Comparison of ENCODE assay signal across 1 cellular context in the genomic region with DNA sequence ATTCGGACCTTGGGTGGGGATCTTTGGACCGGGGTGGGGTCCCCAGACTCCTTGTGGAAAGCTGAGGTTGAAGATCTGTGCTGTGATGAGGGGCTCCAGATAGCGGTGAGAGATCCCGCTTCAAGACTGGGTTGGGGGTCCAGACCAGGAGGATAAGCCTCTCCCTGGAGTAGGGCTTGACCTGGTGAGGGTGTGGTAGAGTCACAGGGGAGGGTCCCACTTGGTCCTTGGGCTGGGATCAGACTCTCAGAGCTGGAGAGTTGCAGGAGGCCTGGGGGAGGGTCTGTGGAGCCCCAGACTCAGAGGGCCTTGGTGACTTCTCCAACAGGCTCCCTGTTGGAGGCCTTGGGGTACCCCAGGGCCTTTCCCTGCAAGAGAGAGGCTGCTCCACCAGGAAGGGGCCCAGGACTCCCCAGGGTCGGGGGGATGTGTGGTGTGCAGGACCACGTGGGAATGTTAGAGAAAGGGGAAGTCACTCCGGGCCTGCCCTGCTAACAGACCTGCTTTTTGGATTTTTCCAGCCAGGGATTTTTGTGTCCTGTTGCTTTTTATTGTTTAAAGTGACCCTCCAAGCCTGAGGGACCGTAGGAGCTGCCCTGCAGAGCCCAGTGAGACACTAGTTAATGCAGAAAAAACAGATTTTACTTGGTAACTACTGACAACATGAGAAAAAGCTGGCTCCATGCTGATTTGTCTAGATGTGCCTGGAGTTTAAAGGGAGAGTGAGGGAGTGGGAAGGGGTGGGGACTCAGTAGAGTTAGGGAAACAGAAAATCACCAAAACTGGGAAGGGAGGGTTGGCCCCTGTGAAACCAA.
A peak's percentile ranks its signal among the peaks of the same experiment; 100 is the strongest.
TF ChIP-seq lines count a peak whose summit lies in the region.

No MANE protein-coding gene starts in this region.

TF ChIP-seq in GM12878, 131 proteins besides CTCF, POLR2A, EP300 and RAD21:
- TF ChIP-seq EED (IDR thresholded peaks at IDR 0.05; ENCODE audit: low read depth) (peak; percentile 32), RFX5 (IDR thresholded peaks at IDR 0.05; ENCODE audit: low read depth, low read length) (peak; percentile 92), SPI1 (IDR thresholded peaks at IDR 0.05; ENCODE audit: borderline replicate concordance, insufficient read depth, low read depth, low read length) (peak; percentile 85), SMAD5 (IDR thresholded peaks at IDR 0.05; ENCODE audit: low read depth) (0 out of 2 replicates have a peak, but pooled peaks have one; percentile 41), GABPA (IDR thresholded peaks at IDR 0.05; ENCODE audit: low read depth) (no peak), MXI1 (IDR thresholded peaks at IDR 0.05; ENCODE audit: low read depth, low read length) (peak; percentile 43; the same call in 1 of the 2 replicates), ATF7 (IDR thresholded peaks at IDR 0.05; ENCODE audit: low read depth) (no peak), TCF12 (IDR thresholded peaks at IDR 0.05; ENCODE audit: low read depth, low read length) (no peak), CBX5 (IDR thresholded peaks at IDR 0.05; ENCODE audit: low read depth) (no peak), MEF2A (IDR thresholded peaks at IDR 0.05; ENCODE audit: insufficient read depth, low read depth, low read length) (no peak), JUNB (IDR thresholded peaks at IDR 0.05) (no peak), MEF2B (IDR thresholded peaks at IDR 0.05; ENCODE audit: partially characterized antibody, poor library complexity, severe bottlenecking) (peak; percentile 10), NRF1 (conservative IDR thresholded peaks at IDR 0.05; ENCODE audit: low read depth, low read length) (no peak), IKZF2 (IDR thresholded peaks at IDR 0.05) (peak in 1 of 2 experiments; percentile 43; a peak in 1 of 4 replicates), TCF7 (IDR thresholded peaks at IDR 0.05; ENCODE audit: borderline replicate concordance) (no peak), POU2F2 (IDR thresholded peaks at IDR 0.05; ENCODE audit: borderline replicate concordance, low read depth, low read length) (no peak), NBN (IDR thresholded peaks at IDR 0.05) (no peak), TAF1 (IDR thresholded peaks at IDR 0.05; ENCODE audit: borderline replicate concordance, low read depth, low read length) (peak; percentile 39; the same call in 1 of the 2 replicates), CREB1 (IDR thresholded peaks at IDR 0.05; ENCODE audit: low read depth) (peak; percentile 49; the same call in 1 of the 2 replicates), CREM (IDR thresholded peaks at IDR 0.05; ENCODE audit: low read depth) (0 out of 2 replicates have a peak, but pooled peaks have one; percentile 28), PAX8 (IDR thresholded peaks at IDR 0.05) (no peak), IKZF1 (conservative IDR thresholded peaks at IDR 0.05) (peak; percentile 48; the same call in 1 of the 2 replicates), RAD51 (IDR thresholded peaks at IDR 0.05) (peak; percentile 25; the same call in 1 of the 2 replicates), PML (IDR thresholded peaks at IDR 0.05; ENCODE audit: low read length) (0 out of 2 replicates have a peak, but pooled peaks have one; percentile 16)
- TF ChIP-seq, protein P1, sequence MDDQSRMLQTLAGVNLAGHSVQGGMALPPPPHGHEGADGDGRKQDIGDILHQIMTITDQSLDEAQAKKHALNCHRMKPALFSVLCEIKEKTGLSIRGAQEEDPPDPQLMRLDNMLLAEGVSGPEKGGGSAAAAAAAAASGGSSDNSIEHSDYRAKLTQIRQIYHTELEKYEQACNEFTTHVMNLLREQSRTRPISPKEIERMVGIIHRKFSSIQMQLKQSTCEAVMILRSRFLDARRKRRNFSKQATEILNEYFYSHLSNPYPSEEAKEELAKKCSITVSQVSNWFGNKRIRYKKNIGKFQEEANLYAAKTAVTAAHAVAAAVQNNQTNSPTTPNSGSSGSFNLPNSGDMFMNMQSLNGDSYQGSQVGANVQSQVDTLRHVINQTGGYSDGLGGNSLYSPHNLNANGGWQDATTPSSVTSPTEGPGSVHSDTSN (IDR thresholded peaks at IDR 0.05; ENCODE audit: insufficient replicate concordance, low read depth, low read length): no peak
- TF ChIP-seq, protein P2, sequence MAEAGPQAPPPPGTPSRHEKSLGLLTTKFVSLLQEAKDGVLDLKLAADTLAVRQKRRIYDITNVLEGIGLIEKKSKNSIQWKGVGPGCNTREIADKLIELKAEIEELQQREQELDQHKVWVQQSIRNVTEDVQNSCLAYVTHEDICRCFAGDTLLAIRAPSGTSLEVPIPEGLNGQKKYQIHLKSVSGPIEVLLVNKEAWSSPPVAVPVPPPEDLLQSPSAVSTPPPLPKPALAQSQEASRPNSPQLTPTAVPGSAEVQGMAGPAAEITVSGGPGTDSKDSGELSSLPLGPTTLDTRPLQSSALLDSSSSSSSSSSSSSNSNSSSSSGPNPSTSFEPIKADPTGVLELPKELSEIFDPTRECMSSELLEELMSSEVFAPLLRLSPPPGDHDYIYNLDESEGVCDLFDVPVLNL (IDR thresholded peaks at IDR 0.05; ENCODE audit: low read depth, low read length): no peak
- TF ChIP-seq, protein P3, sequence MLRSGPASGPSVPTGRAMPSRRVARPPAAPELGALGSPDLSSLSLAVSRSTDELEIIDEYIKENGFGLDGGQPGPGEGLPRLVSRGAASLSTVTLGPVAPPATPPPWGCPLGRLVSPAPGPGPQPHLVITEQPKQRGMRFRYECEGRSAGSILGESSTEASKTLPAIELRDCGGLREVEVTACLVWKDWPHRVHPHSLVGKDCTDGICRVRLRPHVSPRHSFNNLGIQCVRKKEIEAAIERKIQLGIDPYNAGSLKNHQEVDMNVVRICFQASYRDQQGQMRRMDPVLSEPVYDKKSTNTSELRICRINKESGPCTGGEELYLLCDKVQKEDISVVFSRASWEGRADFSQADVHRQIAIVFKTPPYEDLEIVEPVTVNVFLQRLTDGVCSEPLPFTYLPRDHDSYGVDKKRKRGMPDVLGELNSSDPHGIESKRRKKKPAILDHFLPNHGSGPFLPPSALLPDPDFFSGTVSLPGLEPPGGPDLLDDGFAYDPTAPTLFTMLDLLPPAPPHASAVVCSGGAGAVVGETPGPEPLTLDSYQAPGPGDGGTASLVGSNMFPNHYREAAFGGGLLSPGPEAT (IDR thresholded peaks at IDR 0.05; ENCODE audit: low read depth): peak; percentile 19; the same call in 1 of the 2 replicates
- TF ChIP-seq, protein P4, sequence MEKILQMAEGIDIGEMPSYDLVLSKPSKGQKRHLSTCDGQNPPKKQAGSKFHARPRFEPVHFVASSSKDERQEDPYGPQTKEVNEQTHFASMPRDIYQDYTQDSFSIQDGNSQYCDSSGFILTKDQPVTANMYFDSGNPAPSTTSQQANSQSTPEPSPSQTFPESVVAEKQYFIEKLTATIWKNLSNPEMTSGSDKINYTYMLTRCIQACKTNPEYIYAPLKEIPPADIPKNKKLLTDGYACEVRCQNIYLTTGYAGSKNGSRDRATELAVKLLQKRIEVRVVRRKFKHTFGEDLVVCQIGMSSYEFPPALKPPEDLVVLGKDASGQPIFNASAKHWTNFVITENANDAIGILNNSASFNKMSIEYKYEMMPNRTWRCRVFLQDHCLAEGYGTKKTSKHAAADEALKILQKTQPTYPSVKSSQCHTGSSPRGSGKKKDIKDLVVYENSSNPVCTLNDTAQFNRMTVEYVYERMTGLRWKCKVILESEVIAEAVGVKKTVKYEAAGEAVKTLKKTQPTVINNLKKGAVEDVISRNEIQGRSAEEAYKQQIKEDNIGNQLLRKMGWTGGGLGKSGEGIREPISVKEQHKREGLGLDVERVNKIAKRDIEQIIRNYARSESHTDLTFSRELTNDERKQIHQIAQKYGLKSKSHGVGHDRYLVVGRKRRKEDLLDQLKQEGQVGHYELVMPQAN (conservative IDR thresholded peaks at IDR 0.05): 0 out of 2 replicates have a peak, but pooled peaks have one; percentile 14
- TF ChIP-seq, protein P5, sequence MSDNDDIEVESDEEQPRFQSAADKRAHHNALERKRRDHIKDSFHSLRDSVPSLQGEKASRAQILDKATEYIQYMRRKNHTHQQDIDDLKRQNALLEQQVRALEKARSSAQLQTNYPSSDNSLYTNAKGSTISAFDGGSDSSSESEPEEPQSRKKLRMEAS (IDR thresholded peaks at IDR 0.05; ENCODE audit: low read depth, low read length): no peak
- TF ChIP-seq, protein P6, sequence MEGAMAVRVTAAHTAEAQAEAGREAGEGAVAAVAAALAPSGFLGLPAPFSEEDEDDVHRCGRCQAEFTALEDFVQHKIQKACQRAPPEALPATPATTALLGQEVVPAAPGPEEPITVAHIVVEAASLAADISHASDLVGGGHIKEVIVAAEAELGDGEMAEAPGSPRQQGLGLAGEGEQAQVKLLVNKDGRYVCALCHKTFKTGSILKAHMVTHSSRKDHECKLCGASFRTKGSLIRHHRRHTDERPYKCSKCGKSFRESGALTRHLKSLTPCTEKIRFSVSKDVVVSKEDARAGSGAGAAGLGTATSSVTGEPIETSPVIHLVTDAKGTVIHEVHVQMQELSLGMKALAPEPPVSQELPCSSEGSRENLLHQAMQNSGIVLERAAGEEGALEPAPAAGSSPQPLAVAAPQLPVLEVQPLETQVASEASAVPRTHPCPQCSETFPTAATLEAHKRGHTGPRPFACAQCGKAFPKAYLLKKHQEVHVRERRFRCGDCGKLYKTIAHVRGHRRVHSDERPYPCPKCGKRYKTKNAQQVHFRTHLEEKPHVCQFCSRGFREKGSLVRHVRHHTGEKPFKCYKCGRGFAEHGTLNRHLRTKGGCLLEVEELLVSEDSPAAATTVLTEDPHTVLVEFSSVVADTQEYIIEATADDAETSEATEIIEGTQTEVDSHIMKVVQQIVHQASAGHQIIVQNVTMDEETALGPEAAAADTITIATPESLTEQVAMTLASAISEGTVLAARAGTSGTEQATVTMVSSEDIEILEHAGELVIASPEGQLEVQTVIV (IDR thresholded peaks at IDR 0.05; ENCODE audit: borderline replicate concordance, partially characterized antibody): no peak
- TF ChIP-seq, protein P7, sequence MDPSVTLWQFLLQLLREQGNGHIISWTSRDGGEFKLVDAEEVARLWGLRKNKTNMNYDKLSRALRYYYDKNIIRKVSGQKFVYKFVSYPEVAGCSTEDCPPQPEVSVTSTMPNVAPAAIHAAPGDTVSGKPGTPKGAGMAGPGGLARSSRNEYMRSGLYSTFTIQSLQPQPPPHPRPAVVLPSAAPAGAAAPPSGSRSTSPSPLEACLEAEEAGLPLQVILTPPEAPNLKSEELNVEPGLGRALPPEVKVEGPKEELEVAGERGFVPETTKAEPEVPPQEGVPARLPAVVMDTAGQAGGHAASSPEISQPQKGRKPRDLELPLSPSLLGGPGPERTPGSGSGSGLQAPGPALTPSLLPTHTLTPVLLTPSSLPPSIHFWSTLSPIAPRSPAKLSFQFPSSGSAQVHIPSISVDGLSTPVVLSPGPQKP (IDR thresholded peaks at IDR 0.05; ENCODE audit: low read depth, low read length): no peak
- TF ChIP-seq, protein P8, sequence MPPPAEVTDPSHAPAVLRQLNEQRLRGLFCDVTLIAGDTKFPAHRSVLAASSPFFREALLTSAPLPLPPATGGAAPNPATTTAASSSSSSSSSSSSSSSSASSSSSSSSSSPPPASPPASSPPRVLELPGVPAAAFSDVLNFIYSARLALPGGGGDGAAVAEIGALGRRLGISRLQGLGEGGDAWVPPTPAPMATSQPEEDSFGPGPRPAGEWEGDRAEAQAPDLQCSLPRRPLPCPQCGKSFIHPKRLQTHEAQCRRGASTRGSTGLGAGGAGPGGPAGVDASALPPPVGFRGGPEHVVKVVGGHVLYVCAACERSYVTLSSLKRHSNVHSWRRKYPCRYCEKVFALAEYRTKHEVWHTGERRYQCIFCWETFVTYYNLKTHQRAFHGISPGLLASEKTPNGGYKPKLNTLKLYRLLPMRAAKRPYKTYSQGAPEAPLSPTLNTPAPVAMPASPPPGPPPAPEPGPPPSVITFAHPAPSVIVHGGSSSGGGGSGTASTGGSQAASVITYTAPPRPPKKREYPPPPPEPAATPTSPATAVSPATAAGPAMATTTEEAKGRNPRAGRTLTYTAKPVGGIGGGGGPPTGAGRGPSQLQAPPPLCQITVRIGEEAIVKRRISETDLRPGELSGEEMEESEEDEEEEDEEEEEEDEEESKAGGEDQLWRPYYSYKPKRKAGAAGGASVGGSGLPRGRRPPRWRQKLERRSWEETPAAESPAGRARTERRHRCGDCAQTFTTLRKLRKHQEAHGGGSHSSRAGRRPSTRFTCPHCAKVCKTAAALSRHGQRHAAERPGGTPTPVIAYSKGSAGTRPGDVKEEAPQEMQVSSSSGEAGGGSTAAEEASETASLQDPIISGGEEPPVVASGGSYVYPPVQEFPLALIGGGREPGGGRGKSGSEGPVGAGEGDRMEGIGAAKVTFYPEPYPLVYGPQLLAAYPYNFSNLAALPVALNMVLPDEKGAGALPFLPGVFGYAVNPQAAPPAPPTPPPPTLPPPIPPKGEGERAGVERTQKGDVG (CRISPR knock-in tag; IDR thresholded peaks at IDR 0.05): no peak
- TF ChIP-seq, protein P9, sequence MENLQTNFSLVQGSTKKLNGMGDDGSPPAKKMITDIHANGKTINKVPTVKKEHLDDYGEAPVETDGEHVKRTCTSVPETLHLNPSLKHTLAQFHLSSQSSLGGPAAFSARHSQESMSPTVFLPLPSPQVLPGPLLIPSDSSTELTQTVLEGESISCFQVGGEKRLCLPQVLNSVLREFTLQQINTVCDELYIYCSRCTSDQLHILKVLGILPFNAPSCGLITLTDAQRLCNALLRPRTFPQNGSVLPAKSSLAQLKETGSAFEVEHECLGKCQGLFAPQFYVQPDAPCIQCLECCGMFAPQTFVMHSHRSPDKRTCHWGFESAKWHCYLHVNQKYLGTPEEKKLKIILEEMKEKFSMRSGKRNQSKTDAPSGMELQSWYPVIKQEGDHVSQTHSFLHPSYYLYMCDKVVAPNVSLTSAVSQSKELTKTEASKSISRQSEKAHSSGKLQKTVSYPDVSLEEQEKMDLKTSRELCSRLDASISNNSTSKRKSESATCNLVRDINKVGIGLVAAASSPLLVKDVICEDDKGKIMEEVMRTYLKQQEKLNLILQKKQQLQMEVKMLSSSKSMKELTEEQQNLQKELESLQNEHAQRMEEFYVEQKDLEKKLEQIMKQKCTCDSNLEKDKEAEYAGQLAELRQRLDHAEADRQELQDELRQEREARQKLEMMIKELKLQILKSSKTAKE (IDR thresholded peaks at IDR 0.05; ENCODE audit: low read depth, poor library complexity, severe bottlenecking): no peak
- TF ChIP-seq, protein P10, sequence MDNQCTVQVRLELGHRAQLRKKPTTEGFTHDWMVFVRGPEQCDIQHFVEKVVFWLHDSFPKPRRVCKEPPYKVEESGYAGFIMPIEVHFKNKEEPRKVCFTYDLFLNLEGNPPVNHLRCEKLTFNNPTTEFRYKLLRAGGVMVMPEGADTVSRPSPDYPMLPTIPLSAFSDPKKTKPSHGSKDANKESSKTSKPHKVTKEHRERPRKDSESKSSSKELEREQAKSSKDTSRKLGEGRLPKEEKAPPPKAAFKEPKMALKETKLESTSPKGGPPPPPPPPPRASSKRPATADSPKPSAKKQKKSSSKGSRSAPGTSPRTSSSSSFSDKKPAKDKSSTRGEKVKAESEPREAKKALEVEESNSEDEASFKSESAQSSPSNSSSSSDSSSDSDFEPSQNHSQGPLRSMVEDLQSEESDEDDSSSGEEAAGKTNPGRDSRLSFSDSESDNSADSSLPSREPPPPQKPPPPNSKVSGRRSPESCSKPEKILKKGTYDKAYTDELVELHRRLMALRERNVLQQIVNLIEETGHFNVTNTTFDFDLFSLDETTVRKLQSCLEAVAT (IDR thresholded peaks at IDR 0.05): no peak
